9 cellular contexts compared by ENCODE assay signal in the genomic region with DNA sequence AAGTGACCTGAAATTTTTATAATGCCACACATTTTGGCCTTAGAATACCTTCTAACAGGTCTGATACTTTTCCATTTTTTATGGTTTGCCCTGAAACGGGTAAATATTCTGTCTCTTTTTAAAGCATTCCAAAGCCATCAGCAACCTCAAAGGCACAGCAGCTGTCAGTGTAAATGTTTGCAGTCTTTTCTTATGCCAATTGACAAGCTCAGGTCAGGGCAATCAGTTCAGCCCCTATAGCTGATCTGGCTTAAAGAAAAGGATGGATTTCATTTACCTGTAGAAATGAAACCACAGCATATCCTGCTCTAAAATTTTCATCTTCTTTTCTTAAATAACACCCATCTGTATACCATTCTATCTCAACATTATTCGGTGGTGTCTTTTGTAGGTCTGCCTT.
"Had no signal": no experiment of that assay in that cellular context is flagged by ENCODE, and none has a peak within 500 bp of the region (broad histone marks: within the 10 kb centered on the region; RNA-seq: fewer than 3 reads in every experiment).

No MANE protein-coding gene starts in this region.

- H3K36me3 Mint-ChIP-seq: IgD-negative memory B cell had no signal

- H3K27me3 Mint-ChIP-seq: IgD-negative memory B cell had no signal

- H3K4me3 Mint-ChIP-seq: HFFc6, IgD-negative memory B cell had no signal

- H3K4me1 Mint-ChIP-seq: IgD-negative memory B cell had no signal

- H3K4me3 ChIP-seq: GM23248, HAP-1 had no signal

- H3K9me3 Mint-ChIP-seq: HFFc6, IgD-negative memory B cell had no signal

- H3K36me3 ChIP-seq: HAP-1 had no signal

- H3K9me3 ChIP-seq: HAP-1 had no signal

- H3K27ac ChIP-seq: GM23248, HL-60 had no signal

- H3K27ac Mint-ChIP-seq: HFFc6, IgD-negative memory B cell had no signal

- H3K4me1 ChIP-seq: HAP-1 had no signal

- ATAC-seq: HCT116, HepG2 had no signal

- DNase-seq: GM23248, H7, HFFc6, KBM-7 had no signal
